ENCODE assay signal across 15 cellular contexts in the genomic region with DNA sequence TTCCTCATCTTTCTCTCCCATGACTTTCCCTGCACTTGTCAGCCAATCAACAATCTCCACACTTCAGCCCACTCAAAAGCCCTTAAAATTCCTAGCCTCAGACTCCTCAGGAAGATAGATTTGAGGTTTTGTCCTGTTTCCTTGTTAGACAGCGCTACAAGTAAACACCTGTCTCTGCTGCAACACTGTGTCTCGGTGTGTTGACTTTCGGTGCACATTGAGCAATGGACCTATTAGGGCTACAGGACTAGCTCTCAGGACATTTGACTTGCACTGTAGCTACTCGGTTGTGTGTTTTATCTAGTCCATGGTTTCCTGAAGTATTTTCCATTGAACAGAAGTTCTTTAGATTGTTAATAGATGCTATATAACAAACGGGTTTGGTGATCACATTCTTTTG.
DNase-seq lines count a peak whose midpoint lies in the region; ATAC-seq and TF ChIP-seq lines count a peak whose summit lies in the region.
"Had no signal": no experiment of that assay in that cellular context is flagged by ENCODE, and none has a peak within 500 bp of the region (broad histone marks: within the 10 kb centered on the region; RNA-seq: fewer than 3 reads in every experiment).

No MANE protein-coding gene starts in this region.

- TF ChIP-seq CTCF in WTC11 (IDR thresholded peaks at IDR 0.05) (no peak), right lobe of liver (IDR thresholded peaks at IDR 0.05) (no peak), OCI-LY7 (conservative IDR thresholded peaks at IDR 0.05; ENCODE audit: low read length) (no peak)

- no peaks in the 10 kb centered on the region for H3K4me1 Mint-ChIP-seq in WTC11
- H3K4me1 Mint-ChIP-seq: CD8-positive, alpha-beta memory T cell; H9 had no signal

- no peak overlapping the region for H3K4me3 Mint-ChIP-seq in WTC11
- H3K4me3 Mint-ChIP-seq: CD4-positive, CD25-positive, alpha-beta regulatory T cell; CD8-positive, alpha-beta memory T cell; H9 had no signal

- TF ChIP-seq POLR2A in right lobe of liver (IDR thresholded peaks at IDR 0.05) = no peak

- peaks cover 18% of the 10 kb centered on the region for H3K36me3 Mint-ChIP-seq in WTC11

- H3K27ac Mint-ChIP-seq in WTC11 = no peak overlapping the region
- H3K27ac Mint-ChIP-seq: CD4-positive, CD25-positive, alpha-beta regulatory T cell; H9 had no signal

- no peaks in the 10 kb centered on the region for H4K20me1 ChIP-seq in OCI-LY7 (ENCODE audit: insufficient read depth, low read length)

- H3K4me1 ChIP-seq in right lobe of liver (peaks cover 0 to 8% (median 0%) of the 10 kb centered on the region in 4 donors), OCI-LY7 (ENCODE audit: insufficient read depth, low read length, poor library complexity, severe bottlenecking) (no peaks in the 10 kb centered on the region)
- H3K4me1 ChIP-seq: BE2C had no signal

- H3K4me3 ChIP-seq in right lobe of liver (no peak overlapping the region), OCI-LY7 (ENCODE audit: low read depth, low read length, poor library complexity, severe bottlenecking) (no peak overlapping the region)

- no peaks in the 10 kb centered on the region; the same call in 1 of the 2 replicates for H3K27me3 Mint-ChIP-seq in WTC11 (ENCODE audit: low read depth)

- DNase-seq in WTC11 (ENCODE audit: low spot score) (no peak), left lobe of liver (ENCODE audit: low spot score) (no peak), right lobe of liver (no peak), OCI-LY7 (ENCODE audit: low spot score) (no peak), HCEC 1CT (no peak)
- DNase-seq: ACHN; BE2C; C1 segment of cervical spinal cord; CD4-positive, CD25-positive, alpha-beta regulatory T cell; CD8-positive, alpha-beta memory T cell; COR-L47; H9 had no signal

- H3K27ac ChIP-seq in right lobe of liver (no peak overlapping the region), OCI-LY7 (ENCODE audit: low read depth, low read length, poor library complexity, severe bottlenecking) (no peak overlapping the region)
- H3K27ac ChIP-seq: KMS-11 had no signal

- H3K9me3 ChIP-seq in right lobe of liver (no peaks in the 10 kb centered on the region), OCI-LY7 (ENCODE audit: low read length) (peaks cover 17% of the 10 kb centered on the region)
- H3K9me3 ChIP-seq: BE2C had no signal

- CTCF ChIA-PET in WTC11 (lab: Charles Lee) (no interaction called here), OCI-LY7 (lab: Charles Lee; ENCODE audit: unreplicated experiment) (no interaction called here)

- no peak overlapping the region for H3K4me2 ChIP-seq in OCI-LY7 (ENCODE audit: low read length)
- H3K4me2 ChIP-seq: KMS-11 had no signal

- WGBS in right lobe of liver (ENCODE audit: insufficient coverage, low coverage, low lambda C conversion rate, missing lambda C conversion rate) = 51% methylated on average over 5 of the region's 5 CpGs

- H3K36me3 ChIP-seq in right lobe of liver (no peaks in the 10 kb centered on the region), OCI-LY7 (ENCODE audit: insufficient read depth, low read length) (no peaks in the 10 kb centered on the region)
- H3K36me3 ChIP-seq: BE2C had no signal

- BruUV-seq in OCI-LY7 (replicated peaks; lab: Mats Ljungman, UMichigan) = no TSS peak

- POLR2A ChIA-PET in WTC11 (lab: Charles Lee) = no interaction called here
- POLR2A ChIA-PET in OCI-LY7 (lab: Charles Lee) = interaction anchor here (0.6 to 0.7 kb wide), 3 partner anchors 157 to 693 kb away, joined by 3 to 6 read pairs (median 4); no protein-coding TSS in a partner anchor

- intact Hi-C loops in right lobe of liver (cut with DNase I) (no loop called here), OCI-LY7 (cut with micrococcal nuclease; ENCODE audit: unreplicated experiment) (no loop called here)

- peaks cover 33% of the 10 kb centered on the region for H3K9me3 Mint-ChIP-seq in WTC11

- ATAC-seq in WTC11 (no peak), left lobe of liver (peak; percentile 79), right lobe of liver (peak; percentile 72 to 98 (median 87)), HG02759 (IDR thresholded peaks at IDR 0.05; ENCODE audit: unreplicated experiment) (no peak), GM21529 (IDR thresholded peaks at IDR 0.05; ENCODE audit: unreplicated experiment) (no peak)

- no peak overlapping the region for H2AFZ ChIP-seq in OCI-LY7 (ENCODE audit: low read length)

- H3K79me2 ChIP-seq in OCI-LY7 (ENCODE audit: insufficient read depth, low read depth, low read length) = no peaks in the 10 kb centered on the region

- no peaks in the 10 kb centered on the region for H3K9me2 ChIP-seq in OCI-LY7 (ENCODE audit: insufficient read depth, low read length)

- no peaks in the 10 kb centered on the region for H3K27me3 ChIP-seq in right lobe of liver
- H3K27me3 ChIP-seq: BE2C had no signal

TF ChIP-seq in WTC11, 78 proteins besides CTCF, POLR2A, EP300 and RAD21:
- TF ChIP-seq SMAD3 (CRISPR knock-in tag; IDR thresholded peaks at IDR 0.05; ENCODE audit: borderline replicate concordance) = no peak
- TF ChIP-seq GABPB1 (CRISPR knock-in tag; IDR thresholded peaks at IDR 0.05) = peak; percentile 55; the same call in 1 of the 2 replicates

Comparison
In these comparisons a context has a peak if more than half of its experiments do, and no peak if none do; other contexts are left out.
1. ATAC-seq: peak in left lobe of liver (single experiment) and right lobe of liver (4 of 4); none in WTC11 (single experiment), HG02759 (single experiment) and GM21529 (single experiment).